ENCODE assay signal across 23 cellular contexts in the genomic region with DNA sequence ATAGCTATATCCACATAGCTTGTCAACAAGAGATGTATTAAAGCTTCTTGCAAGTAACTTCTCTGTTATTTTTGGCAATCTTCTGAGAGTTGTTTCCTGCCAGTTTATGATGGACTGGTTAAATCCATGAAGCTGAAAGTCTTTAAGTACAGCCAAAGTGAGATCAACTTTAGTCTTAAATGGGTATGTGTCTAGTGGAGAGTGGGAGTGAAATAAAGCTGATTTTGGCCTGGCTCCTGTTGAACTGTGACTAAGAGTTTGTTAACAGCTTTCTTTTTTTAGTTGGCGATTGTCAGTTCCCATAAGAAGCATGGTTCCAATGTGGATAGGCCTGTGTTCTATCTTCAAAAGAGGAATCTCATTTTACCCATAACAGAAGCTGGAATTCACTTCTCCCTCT.
"Had no signal": no experiment of that assay in that cellular context is flagged by ENCODE, and none has a peak within 500 bp of the region (broad histone marks: within the 10 kb centered on the region; RNA-seq: fewer than 3 reads in every experiment).

No MANE protein-coding gene starts in this region.

- H3K4me1 ChIP-seq: gastrocnemius medialis, heart right ventricle, left lung, prostate gland, right lobe of liver, spleen, stomach, suprapubic skin, tibial nerve, upper lobe of right lung, vagina had no signal

- H3K27ac ChIP-seq: dorsolateral prefrontal cortex, gastrocnemius medialis, heart right ventricle, left lung, parathyroid adenoma, prostate gland, right lobe of liver, spleen, stomach, suprapubic skin, tibial nerve, upper lobe of right lung, vagina had no signal

- ATAC-seq: gastrocnemius medialis; left lung; right lobe of liver; stimulated activated naive B cell treated with anti-CD40 and anti-IgM and Interleukin-4, amounts not matched to agents 10 μg/mL and 1 μg/mL and 100 μg/mL, for 72 hours; upper lobe of right lung had no signal

- H3K27me3 ChIP-seq: dorsolateral prefrontal cortex, gastrocnemius medialis, heart right ventricle, left lung, right lobe of liver, spleen, stomach, suprapubic skin, tibial nerve, upper lobe of right lung, vagina had no signal

- DNase-seq: dorsolateral prefrontal cortex; effector CD8-positive, alpha-beta T cell; gastrocnemius medialis; heart right ventricle; hypothalamus; left lung; mesenchymal stem cell; naive B cell; right lobe of liver; spleen; stimulated activated CD4-positive, alpha-beta T cell treated with anti-CD3 and anti-CD28 coated beads, Interleukin-15, amount 100 ng/mL, for 24 hours; stimulated activated CD4-positive, alpha-beta T cell treated with anti-CD3 and anti-CD28 coated beads, Interleukin-1b, Interleukin-23, amount 100 ng/mL, for 48 hours; stimulated activated CD4-positive, alpha-beta T cell treated with anti-CD3 and anti-CD28 coated beads, Interleukin-4, amount 100 ng/mL, for 24 hours; stimulated activated naive B cell treated with anti-CD40 and anti-IgM and Interleukin-4, amounts not matched to agents 10 μg/mL and 1 μg/mL and 100 μg/mL, for 72 hours; stomach; upper lobe of right lung had no signal

- H3K36me3 ChIP-seq: gastrocnemius medialis, heart right ventricle, left lung, prostate gland, right lobe of liver, spleen, stomach, suprapubic skin, tibial nerve, upper lobe of right lung, vagina had no signal

- H3K9me3 ChIP-seq: gastrocnemius medialis, prostate gland, right lobe of liver, suprapubic skin, upper lobe of right lung, vagina had no signal

- H3K4me3 ChIP-seq: coronary artery, dorsolateral prefrontal cortex, gastrocnemius medialis, heart right ventricle, left lung, lung, prostate gland, right lobe of liver, spleen, stomach, suprapubic skin, tibial nerve, upper lobe of right lung, vagina had no signal
